ENCODE assay signal across 1 cellular context in the genomic region with DNA sequence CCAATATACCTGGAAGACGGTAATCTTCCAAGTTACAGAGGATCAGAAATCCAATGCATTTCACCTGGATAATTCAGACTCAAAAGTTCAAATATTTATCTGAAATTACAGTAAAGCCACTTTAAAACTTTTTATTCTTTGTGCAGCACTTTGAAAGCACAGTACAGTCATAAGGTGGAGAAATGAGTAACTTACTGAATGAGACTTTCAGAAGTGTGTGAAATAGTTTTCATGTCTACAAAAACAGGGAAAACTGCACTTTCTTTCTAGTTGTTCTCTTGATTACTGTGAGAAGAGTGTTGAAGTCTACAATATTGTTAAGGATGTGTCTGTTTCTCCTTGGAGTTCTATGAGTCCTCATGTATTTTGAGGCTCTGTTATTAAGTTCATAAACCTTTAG.
TF ChIP-seq lines count a peak whose summit lies in the region.

No MANE protein-coding gene starts in this region.

TF ChIP-seq in GM12878, 131 proteins besides CTCF, POLR2A, EP300 and RAD21 (continued from another document):
- TF ChIP-seq, protein P1, sequence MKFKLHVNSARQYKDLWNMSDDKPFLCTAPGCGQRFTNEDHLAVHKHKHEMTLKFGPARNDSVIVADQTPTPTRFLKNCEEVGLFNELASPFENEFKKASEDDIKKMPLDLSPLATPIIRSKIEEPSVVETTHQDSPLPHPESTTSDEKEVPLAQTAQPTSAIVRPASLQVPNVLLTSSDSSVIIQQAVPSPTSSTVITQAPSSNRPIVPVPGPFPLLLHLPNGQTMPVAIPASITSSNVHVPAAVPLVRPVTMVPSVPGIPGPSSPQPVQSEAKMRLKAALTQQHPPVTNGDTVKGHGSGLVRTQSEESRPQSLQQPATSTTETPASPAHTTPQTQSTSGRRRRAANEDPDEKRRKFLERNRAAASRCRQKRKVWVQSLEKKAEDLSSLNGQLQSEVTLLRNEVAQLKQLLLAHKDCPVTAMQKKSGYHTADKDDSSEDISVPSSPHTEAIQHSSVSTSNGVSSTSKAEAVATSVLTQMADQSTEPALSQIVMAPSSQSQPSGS (IDR thresholded peaks at IDR 0.05; ENCODE audit: low read length) = no peak
- TF ChIP-seq KDM1A (IDR thresholded peaks at IDR 0.05; ENCODE audit: borderline replicate concordance) (no peak), EED (IDR thresholded peaks at IDR 0.05; ENCODE audit: low read depth) (no peak), TCF7 (IDR thresholded peaks at IDR 0.05; ENCODE audit: borderline replicate concordance) (peak; percentile 16; the same call in 1 of the 2 replicates), RBBP5 (conservative IDR thresholded peaks at IDR 0.05) (no peak), NFXL1 (IDR thresholded peaks at IDR 0.05; ENCODE audit: borderline replicate concordance) (no peak), SUZ12 (IDR thresholded peaks at IDR 0.05; ENCODE audit: unreplicated experiment) (no peak), POLR2AphosphoS5 (IDR thresholded peaks at IDR 0.05; ENCODE audit: low read length) (no peak), POU2F2 (IDR thresholded peaks at IDR 0.05; ENCODE audit: borderline replicate concordance, low read depth, low read length) (no peak), SP1 (IDR thresholded peaks at IDR 0.05; ENCODE audit: low read depth, low read length) (no peak), MTA2 (IDR thresholded peaks at IDR 0.05; ENCODE audit: low read depth) (no peak), BACH1 (IDR thresholded peaks at IDR 0.05; ENCODE audit: borderline replicate concordance) (no peak), JUNB (IDR thresholded peaks at IDR 0.05) (peak; percentile 84)
- TF ChIP-seq, protein P2, sequence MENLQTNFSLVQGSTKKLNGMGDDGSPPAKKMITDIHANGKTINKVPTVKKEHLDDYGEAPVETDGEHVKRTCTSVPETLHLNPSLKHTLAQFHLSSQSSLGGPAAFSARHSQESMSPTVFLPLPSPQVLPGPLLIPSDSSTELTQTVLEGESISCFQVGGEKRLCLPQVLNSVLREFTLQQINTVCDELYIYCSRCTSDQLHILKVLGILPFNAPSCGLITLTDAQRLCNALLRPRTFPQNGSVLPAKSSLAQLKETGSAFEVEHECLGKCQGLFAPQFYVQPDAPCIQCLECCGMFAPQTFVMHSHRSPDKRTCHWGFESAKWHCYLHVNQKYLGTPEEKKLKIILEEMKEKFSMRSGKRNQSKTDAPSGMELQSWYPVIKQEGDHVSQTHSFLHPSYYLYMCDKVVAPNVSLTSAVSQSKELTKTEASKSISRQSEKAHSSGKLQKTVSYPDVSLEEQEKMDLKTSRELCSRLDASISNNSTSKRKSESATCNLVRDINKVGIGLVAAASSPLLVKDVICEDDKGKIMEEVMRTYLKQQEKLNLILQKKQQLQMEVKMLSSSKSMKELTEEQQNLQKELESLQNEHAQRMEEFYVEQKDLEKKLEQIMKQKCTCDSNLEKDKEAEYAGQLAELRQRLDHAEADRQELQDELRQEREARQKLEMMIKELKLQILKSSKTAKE (IDR thresholded peaks at IDR 0.05; ENCODE audit: low read depth, poor library complexity, severe bottlenecking) = no peak
- TF ChIP-seq, protein P3, sequence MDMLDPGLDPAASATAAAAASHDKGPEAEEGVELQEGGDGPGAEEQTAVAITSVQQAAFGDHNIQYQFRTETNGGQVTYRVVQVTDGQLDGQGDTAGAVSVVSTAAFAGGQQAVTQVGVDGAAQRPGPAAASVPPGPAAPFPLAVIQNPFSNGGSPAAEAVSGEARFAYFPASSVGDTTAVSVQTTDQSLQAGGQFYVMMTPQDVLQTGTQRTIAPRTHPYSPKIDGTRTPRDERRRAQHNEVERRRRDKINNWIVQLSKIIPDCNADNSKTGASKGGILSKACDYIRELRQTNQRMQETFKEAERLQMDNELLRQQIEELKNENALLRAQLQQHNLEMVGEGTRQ (IDR thresholded peaks at IDR 0.05; ENCODE audit: borderline replicate concordance, low read depth, low read length) = no peak
TF ChIP-seq in GM12878: peak in this region for 2.
